23 cellular contexts compared by ENCODE assay signal in genomic region chr15:26790118-26790517, GRCh38. TPM values are rescaled to one million over a fixed set of nuclear protein-coding genes. Genes with fewer than 3 reads are reported as not detected.
"Had no signal": no experiment of that assay in that cellular context is flagged by ENCODE, and none has a peak within 500 bp of the region (broad histone marks: within the 10 kb centered on the region; RNA-seq: fewer than 3 reads in every experiment).

No MANE protein-coding gene starts in this region.

- H3K9ac ChIP-seq: neural progenitor cell, parathyroid adenoma had no signal

- H3K9me3 ChIP-seq: esophagus squamous epithelium, thoracic aorta, upper lobe of left lung had no signal

- H3K79me2 ChIP-seq: parathyroid adenoma had no signal

- H3K4me1 ChIP-seq: esophagus squamous epithelium, heart right ventricle, left lung, parathyroid adenoma, tibial nerve, upper lobe of left lung had no signal

- H3K4me3 ChIP-seq: esophagus squamous epithelium, heart right ventricle, left lung, neural progenitor cell, smooth muscle cell, thoracic aorta, tibial nerve, upper lobe of left lung had no signal

- H3K4me2 ChIP-seq: neural progenitor cell, smooth muscle cell had no signal

- H3K27ac ChIP-seq: esophagus squamous epithelium, heart right ventricle, left lung, neural progenitor cell, parathyroid adenoma, thoracic aorta, tibial nerve, upper lobe of left lung had no signal

- DNase-seq: cortex of kidney; effector memory CD8-positive, alpha-beta T cell; erythroblast; esophagus squamous epithelium; foreskin melanocyte; glutamatergic neuron; heart right ventricle; hippocampal formation; left cardiac atrium; left lung; mesenchymal stem cell; midbrain; naive thymus-derived CD4-positive, alpha-beta T cell; stimulated activated CD4-positive, alpha-beta T cell treated with anti-CD3 and anti-CD28 coated beads, Interleukin-2, amount 100 ng/mL, for 24 hours; stimulated activated CD4-positive, alpha-beta T cell treated with anti-CD3 and anti-CD28 coated beads, Interleukin-4, amount 100 ng/mL, for 24 hours; stimulated activated naive CD8-positive, alpha-beta T cell treated with anti-CD3 and anti-CD28 coated beads, Interleukin-15, Interleukin-2, amounts not matched to agents 100 U/mL and 50 U/mL, for 24 hours; substantia nigra; upper lobe of left lung had no signal

- H3K27me3 ChIP-seq: esophagus squamous epithelium, left lung, neural progenitor cell, tibial nerve, upper lobe of left lung had no signal

- H3K36me3 ChIP-seq: esophagus squamous epithelium, heart right ventricle, left lung, neural progenitor cell, thoracic aorta, tibial nerve, upper lobe of left lung had no signal

RNA-seq across cellular contexts. Expression of gene GABRB3, which starts 17.3 kb away (rescaled TPM):
- polyA plus RNA-seq: naive thymus-derived CD4-positive, alpha-beta T cell had no signal
